10 cellular contexts compared by ENCODE assay signal in the genomic region with DNA sequence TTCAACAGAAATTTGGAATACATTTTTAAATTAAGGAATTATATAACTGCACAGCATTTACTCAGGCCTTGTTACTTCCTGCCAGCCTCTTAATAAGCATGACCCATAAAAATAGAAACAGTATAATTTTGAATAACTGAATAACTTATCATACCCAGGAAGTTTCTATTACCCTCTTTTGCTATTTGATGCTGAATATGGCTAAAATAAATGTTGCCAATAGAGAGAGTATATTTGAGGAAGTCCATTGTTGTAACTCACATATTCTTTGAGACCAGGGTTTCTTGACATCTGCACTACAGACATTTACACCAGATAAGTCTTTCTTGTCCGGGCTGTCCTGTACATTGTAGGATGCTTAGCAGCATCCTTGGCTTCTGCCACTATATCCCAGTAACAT.
"Had no signal": no experiment of that assay in that cellular context is flagged by ENCODE, and none has a peak within 500 bp of the region (broad histone marks: within the 10 kb centered on the region; RNA-seq: fewer than 3 reads in every experiment).

No MANE protein-coding gene starts in this region.

- H3K27ac Mint-ChIP-seq: activated CD4-positive, alpha-beta T cell treated with anti-CD3 and anti-CD28 coated beads, Interleukin-2, amount 10 ng/mL, durations not matched to agents 7 days and 5 days; activated naive CD8-positive, alpha-beta T cell treated with anti-CD3 and anti-CD28 coated beads, Interleukin-2, amount 50 U/mL, for 24 hours had no signal

- H3K4me1 ChIP-seq: parathyroid adenoma had no signal

- H3K79me2 ChIP-seq: parathyroid adenoma had no signal

- DNase-seq: activated CD4-positive, alpha-beta T cell treated with anti-CD3 and anti-CD28 coated beads, Interleukin-2, amount 10 ng/mL, durations not matched to agents 7 days and 5 days; activated CD8-positive, alpha-beta memory T cell treated with anti-CD3 and anti-CD28 coated beads, Interleukin-2, amount 50 U/mL, for 48 hours; activated naive CD4-positive, alpha-beta T cell treated with Interleukin-2 at 50 U/mL for 16 hours; activated naive CD8-positive, alpha-beta T cell treated with anti-CD3 and anti-CD28 coated beads, Interleukin-2, amount 50 U/mL, for 24 hours; aorta; cerebellar nuclear complex; effector CD8-positive, alpha-beta T cell; foreskin fibroblast; stimulated activated CD4-positive, alpha-beta T cell treated with anti-CD3 and anti-CD28 coated beads, Interleukin-1b, Interleukin-23, amount 100 ng/mL, for 48 hours had no signal

- H2AFZ ChIP-seq: parathyroid adenoma had no signal

- H3K9me3 Mint-ChIP-seq: activated naive CD8-positive, alpha-beta T cell treated with anti-CD3 and anti-CD28 coated beads, Interleukin-2, amount 50 U/mL, for 24 hours had no signal

- H3K27ac ChIP-seq: parathyroid adenoma had no signal

- H3K27me3 Mint-ChIP-seq: activated CD4-positive, alpha-beta T cell treated with anti-CD3 and anti-CD28 coated beads, Interleukin-2, amount 10 ng/mL, durations not matched to agents 7 days and 5 days; activated naive CD8-positive, alpha-beta T cell treated with anti-CD3 and anti-CD28 coated beads, Interleukin-2, amount 50 U/mL, for 24 hours had no signal

- ATAC-seq: activated naive CD8-positive, alpha-beta T cell treated with anti-CD3 and anti-CD28 coated beads, Interleukin-2, amount 50 U/mL, for 24 hours had no signal

- H3K4me3 Mint-ChIP-seq: activated CD4-positive, alpha-beta T cell treated with anti-CD3 and anti-CD28 coated beads, Interleukin-2, amount 10 ng/mL, durations not matched to agents 7 days and 5 days; activated naive CD8-positive, alpha-beta T cell treated with anti-CD3 and anti-CD28 coated beads, Interleukin-2, amount 50 U/mL, for 24 hours had no signal
